8 cellular contexts compared by ENCODE assay signal in genomic region chr14:64636208-64636979, GRCh38.
DNase-seq lines count a peak whose midpoint lies in the region; ATAC-seq and TF ChIP-seq lines count a peak whose summit lies in the region.

No MANE protein-coding gene starts in this region.

- H3K27me3 ChIP-seq in dorsolateral prefrontal cortex, result no peaks in the 10 kb centered on the region
- H3K27me3 ChIP-seq in lower lobe of right lung (ENCODE audit: low read depth), result no peaks in the 10 kb centered on the region

- peaks cover 8% of the 10 kb centered on the region for H3K4me1 ChIP-seq in lower lobe of right lung

- intact Hi-C loops in dorsolateral prefrontal cortex (cut with DNase I) (loop anchor here (1.0 to 10.0 kb wide), 3 partner anchors 96 to 292 kb away; partner anchors contain the start of genes HSPA2 (in 2 of the 2), ZBTB1 (in 2 of the 2) and ZBTB25 (in 2 of the 2)), lower lobe of right lung (cut with DNase I) (no loop called here)

- H3K27ac ChIP-seq in dorsolateral prefrontal cortex (peak overlapping the region in 43 of 59 donors; percentile 2 to 80 (median 46)), lower lobe of right lung (no peak overlapping the region)

- ATAC-seq in HG03103 (IDR thresholded peaks at IDR 0.05; ENCODE audit: low read depth, unreplicated experiment), result peak; percentile 58
- peak; percentile 89 to 91 for ATAC-seq in lower lobe of right lung
- no peak for ATAC-seq in HG02571 (IDR thresholded peaks at IDR 0.05; ENCODE audit: unreplicated experiment)

- no peaks in the 10 kb centered on the region for H3K36me3 ChIP-seq in lower lobe of right lung

- TF ChIP-seq CTCF in dorsolateral prefrontal cortex (IDR thresholded peaks at IDR 0.05 in 54 of 56, conservative IDR thresholded peaks at IDR 0.05 in 2 of 56; ENCODE audit: low read depth in 1 of 56, partially characterized antibody in 56 of 56) (peak; percentile 87 to 100 (median 96)), lower lobe of right lung (IDR thresholded peaks at IDR 0.05) (peak; percentile 92)

- H3K4me3 ChIP-seq in dorsolateral prefrontal cortex (peak overlapping the region in 26 of 59 donors; percentile 2 to 50 (median 17)), lower lobe of right lung (no peak overlapping the region)

- DNase-seq in GM03348 (ENCODE audit: low spot score) (peak; percentile 84), NCI-H69 (lab: John Stamatoyannopoulos, UW) (peak; percentile 87), dorsolateral prefrontal cortex (peak; percentile 60 to 84 (median 70)), lower lobe of right lung (peak; percentile 69)
- DNase-seq in activated CD4-positive, alpha-beta T cell treated with anti-CD3 and anti-CD28 coated beads, Interleukin-2, amount 50 U/mL, for 4 hours, result peak; percentile 56 to 63
- peak; percentile 58 for DNase-seq in stimulated activated CD8-positive, alpha-beta memory T cell treated with anti-CD3 and anti-CD28 coated beads, Interleukin-12 subunit alpha, Interleukin-12 subunit beta, amount 100 ng/mL, for 1 hour (ENCODE audit: low read depth)

- H3K9me3 ChIP-seq in lower lobe of right lung, result no peaks in the 10 kb centered on the region
